In the genomic region with DNA sequence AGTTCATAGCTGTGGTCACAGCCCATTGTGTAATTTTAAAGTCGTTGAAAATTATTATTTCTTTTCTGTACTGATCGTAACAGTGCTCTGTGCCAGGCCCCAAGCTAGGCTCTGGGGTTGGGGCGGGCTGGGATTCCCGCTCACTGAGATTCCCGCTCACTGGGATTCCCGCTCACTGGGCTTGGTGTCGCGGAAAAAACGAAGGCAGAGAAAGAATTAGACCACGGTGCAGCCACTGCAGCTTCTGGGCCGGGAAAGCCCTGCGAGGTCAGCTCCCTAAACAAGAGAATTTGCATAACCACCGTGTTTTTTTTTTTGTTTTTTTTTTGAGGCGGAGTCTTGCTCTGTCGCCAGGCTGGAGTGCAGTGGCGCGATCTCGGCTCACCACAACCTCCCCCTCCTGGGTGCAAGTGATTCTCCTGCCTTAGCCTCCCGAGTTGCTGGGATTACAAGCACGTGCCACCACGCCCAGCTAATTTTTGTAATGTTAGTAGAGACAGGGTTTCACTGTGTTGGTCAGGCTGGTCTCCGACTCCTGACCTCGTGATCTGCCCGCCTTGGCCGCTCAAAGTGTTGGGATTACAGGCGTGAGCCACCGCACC, we compare ENCODE assay signal across 9 cellular contexts. TPM values are rescaled to one million over a fixed set of nuclear protein-coding genes. Genes with fewer than 3 reads are reported as not detected.
DNase-seq lines count a peak whose midpoint lies in the region; ATAC-seq and TF ChIP-seq lines count a peak whose summit lies in the region.
"Had no signal": no experiment of that assay in that cellular context is flagged by ENCODE, and none has a peak within 500 bp of the region (broad histone marks: within the 10 kb centered on the region; RNA-seq: fewer than 3 reads in every experiment).

No MANE protein-coding gene starts in this region.

- no peak for ATAC-seq in Right ventricle myocardium superior (ENCODE audit: poor library complexity)
- ATAC-seq in heart left ventricle = no peak
- peak; percentile 58 for ATAC-seq in HG03108 (IDR thresholded peaks at IDR 0.05; ENCODE audit: unreplicated experiment)
- peak; percentile 10 for ATAC-seq in upper lobe of right lung

- intact Hi-C loops in Right ventricle myocardium superior (cut with DNase I) (no loop called here), heart left ventricle (cut with DNase I) (no loop called here), upper lobe of right lung (cut with DNase I) (no loop called here)

- H3K27me3 ChIP-seq in heart left ventricle (no peaks in the 10 kb centered on the region), upper lobe of right lung (no peaks in the 10 kb centered on the region)
- H3K27me3 ChIP-seq: uterus had no signal

- H3K4me3 ChIP-seq in heart left ventricle (peak overlapping the region in 1 of 12 donors; percentile 26), cardiac fibroblast (replicated peaks in 1 of 2; ENCODE audit: low read depth in 2 of 2, low read length in 2 of 2) (no peak overlapping the region), upper lobe of right lung (no peak overlapping the region)
- H3K4me3 ChIP-seq: uterus had no signal

- DNase-seq in Right ventricle myocardium superior = peak; percentile 47
- no peak for DNase-seq in heart left ventricle
- peak; percentile 30 to 31 for DNase-seq in cardiac fibroblast (ENCODE audit: low read depth in 2 of 2)
- peak; percentile 70 for DNase-seq in upper lobe of right lung
- DNase-seq in NCI-H2107 treated with DMSO at 0.1 percent for 48 hours (lab: John Stamatoyannopoulos, UW; ENCODE audit: unreplicated experiment) = no peak
- DNase-seq in NCI-H1694 treated with DMSO at 0.1 percent for 48 hours (lab: John Stamatoyannopoulos, UW) = no peak
- no peak for DNase-seq in NCI-H1105 treated with DMSO at 0.1 percent for 48 hours (lab: John Stamatoyannopoulos, UW)

- H3K9me3 ChIP-seq in heart left ventricle (no peaks in the 10 kb centered on the region), upper lobe of right lung (no peaks in the 10 kb centered on the region)
- H3K9me3 ChIP-seq: uterus had no signal

- TF ChIP-seq CTCF in heart left ventricle (IDR thresholded peaks at IDR 0.05) = no peak
- TF ChIP-seq CTCF in cardiac fibroblast (IDR thresholded peaks at IDR 0.05; ENCODE audit: low read depth, low read length) = no peak
- TF ChIP-seq CTCF in upper lobe of right lung (IDR thresholded peaks at IDR 0.05) = no peak

- 87 to 89% (median 89%) methylated on average over 27 of the region's 27 CpGs for WGBS in heart left ventricle, 4 donors

- H3K36me3 ChIP-seq in heart left ventricle = peaks cover 0 to 8% (median 0%) of the 10 kb centered on the region in 9 donors
- no peaks in the 10 kb centered on the region for H3K36me3 ChIP-seq in upper lobe of right lung
- H3K36me3 ChIP-seq: uterus had no signal

- TF ChIP-seq POLR2A in heart left ventricle (IDR thresholded peaks at IDR 0.05) = no peak

- H3K4me1 ChIP-seq in heart left ventricle (peaks cover 4 to 78% (median 43%) of the 10 kb centered on the region in 12 donors), upper lobe of right lung (peaks cover 46% of the 10 kb centered on the region)

- H3K27ac ChIP-seq in heart left ventricle = peak overlapping the region in 5 of 12 donors; percentile 7 to 66 (median 27)
- H3K27ac ChIP-seq in upper lobe of right lung = peak overlapping the region; percentile 6

RNA-seq across cellular contexts. Expression of gene FOXK1, which starts 31.2 kb away (rescaled TPM):
- total RNA-seq in Right ventricle myocardium superior (16.8 TPM), heart left ventricle (10 to 100 TPM; 12.4 to 43.7 (median 22.5) TPM), upper lobe of right lung (33.3 TPM)
- 1 to 10 TPM; 9.3 to 9.4 TPM for polyA plus RNA-seq in heart left ventricle

Comparison
In these comparisons a context has a peak if more than half of its experiments do, and no peak if none do; other contexts are left out.
1. DNase-seq: peak in Right ventricle myocardium superior (single experiment), cardiac fibroblast (2 of 2) and upper lobe of right lung (single experiment); none in heart left ventricle (0 of 5), NCI-H2107 treated with DMSO at 0.1 percent for 48 hours (single experiment), NCI-H1694 treated with DMSO at 0.1 percent for 48 hours (single experiment) and NCI-H1105 treated with DMSO at 0.1 percent for 48 hours (single experiment).
2. ATAC-seq: peak in HG03108 (single experiment) and upper lobe of right lung (single experiment); none in Right ventricle myocardium superior (single experiment) and heart left ventricle (0 of 4).